ENCODE assay signal across 8 cellular contexts in genomic region chr16:28802235-28803019, GRCh38. TPM values are rescaled to one million over a fixed set of nuclear protein-coding genes. Genes with fewer than 3 reads are reported as not detected.
DNase-seq lines count a peak whose midpoint lies in the region; ATAC-seq and TF ChIP-seq lines count a peak whose summit lies in the region.
"Not testable (repeated sequence)": the region's sequence is repeated elsewhere in the genome, so short reads cannot be mapped to it uniquely, and the experiment has no call there.

No MANE protein-coding gene starts in this region.

- peak; percentile 84 for DNase-seq in SK-MEL-5 (ENCODE audit: low read depth, low spot score)
- DNase-seq in activated CD8-positive, alpha-beta memory T cell treated with anti-CD3 and anti-CD28 coated beads, Interleukin-2, amount 50 U/mL, for 24 hours (ENCODE audit: extremely low read depth), result peak; percentile 31
- DNase-seq in chondrocyte (ENCODE audit: low spot score); upper lobe of right lung: not testable (repeated sequence)
- DNase-seq in left lobe of liver (ENCODE audit: low spot score), result peak; percentile 18
- DNase-seq in spleen, result peak; percentile 88

- in situ Hi-C loops in SK-MEL-5 (cut with HindIII; ENCODE audit: low pct_unique_long_range_greater_than_20kb, low sequenced_read_pairs), result not testable (repeated sequence)

- H3K27me3 ChIP-seq in spleen (replicated peaks in 1 of 7); upper lobe of right lung: not testable (repeated sequence)

- intact Hi-C loops in spleen (cut with DNase I; ENCODE audit: low total_unique reads); upper lobe of right lung (cut with DNase I): not testable (repeated sequence)

- TF ChIP-seq CTCF in chondrocyte (IDR thresholded peaks at IDR 0.05) (peak; percentile 75), spleen (IDR thresholded peaks at IDR 0.05 in 8 of 11, conservative IDR thresholded peaks at IDR 0.05 in 3 of 11) (peak in 8 of 11 experiments; percentile 15 to 72 (median 46)), upper lobe of right lung (IDR thresholded peaks at IDR 0.05) (peak; percentile 43)

- H3K4me3 ChIP-seq in spleen, result peak overlapping the region in 3 of 8 donors; percentile 10 to 58 (median 32)
- H3K4me3 ChIP-seq in upper lobe of right lung, result not testable (repeated sequence)

- not testable (repeated sequence) for H3K36me3 Mint-ChIP-seq in chondrocyte (ENCODE audit: low read depth)

- H3K4me1 ChIP-seq in spleen, upper lobe of right lung: not testable (repeated sequence)

- peak overlapping the region; percentile 64 for H3K4me3 Mint-ChIP-seq in chondrocyte (ENCODE audit: unreplicated experiment)

- H3K9me3 Mint-ChIP-seq in chondrocyte (ENCODE audit: low read depth), result not testable (repeated sequence)

- peak overlapping the region in 4 of 8 donors; percentile 20 to 55 (median 32) for H3K27ac ChIP-seq in spleen
- not testable (repeated sequence) for H3K27ac ChIP-seq in upper lobe of right lung

- not testable (repeated sequence) for TF ChIP-seq EP300 in Ishikawa (IDR thresholded peaks at IDR 0.05; ENCODE audit: borderline replicate concordance)

- not testable (repeated sequence) for TF ChIP-seq POLR2A in spleen (IDR thresholded peaks at IDR 0.05)

- not testable (repeated sequence) for H3K36me3 ChIP-seq in spleen, upper lobe of right lung

- H3K27ac Mint-ChIP-seq in chondrocyte (ENCODE audit: unreplicated experiment), result not testable (repeated sequence)

- not testable (repeated sequence) for H3K27me3 Mint-ChIP-seq in chondrocyte (ENCODE audit: low read depth)

- ATAC-seq in GM18873 (IDR thresholded peaks at IDR 0.05; ENCODE audit: low FRiP score, unreplicated experiment), result peak; percentile 59
- peak; percentile 97 for ATAC-seq in left lobe of liver
- ATAC-seq in upper lobe of right lung, result peak; percentile 97

- 29 to 72% (median 47%) methylated on average over 4 to 7 of the region's 13 CpGs for WGBS in spleen, 5 donors

- not testable (repeated sequence) for H3K4me1 Mint-ChIP-seq in chondrocyte (ENCODE audit: low read depth)

- peak; percentile 74 for TF ChIP-seq RAD21 in Ishikawa (IDR thresholded peaks at IDR 0.05; ENCODE audit: low read depth)

- H3K9me3 ChIP-seq in spleen, upper lobe of right lung: not testable (repeated sequence)

RNA-seq across cellular contexts. Expression of gene ATXN2L, which starts 20.4 kb away (rescaled TPM):
- total RNA-seq in SK-MEL-5 (2014; rRNA removed; shearing (Covaris generic)), result 30.9 and 36.4 TPM in 2 replicates
- polyA plus RNA-seq in SK-MEL-5 (2015; cell fraction: cytosol; rRNA removed), result 112 and 181 TPM in 2 replicates
- polyA plus RNA-seq in SK-MEL-5 (2015; cell fraction: nucleus; rRNA removed), result 230 and 288 TPM in 2 replicates
- 152 to 186 TPM (median 185 TPM) in 3 replicates for total RNA-seq in chondrocyte
- 50.1 TPM for total RNA-seq in left lobe of liver
- 100 to 1,000 TPM; 113 to 179 (median 161) TPM for total RNA-seq in spleen
- polyA plus RNA-seq in spleen, result 10 to 100 TPM; 43.8 to 85.8 (median 61.9) TPM
- 118 TPM for total RNA-seq in upper lobe of right lung

RNA-seq across cellular contexts. Expression of gene TUFM, which starts 43.7 kb away (rescaled TPM):
- 191 and 198 TPM in 2 replicates for total RNA-seq in SK-MEL-5 (2014; rRNA removed; shearing (Covaris generic))
- polyA plus RNA-seq in SK-MEL-5 (2015; cell fraction: cytosol; rRNA removed), result 228 and 267 TPM in 2 replicates
- polyA plus RNA-seq in SK-MEL-5 (2015; cell fraction: nucleus; rRNA removed), result 527 and 642 TPM in 2 replicates
- total RNA-seq in chondrocyte, result 91.1 to 120 TPM (median 95.0 TPM) in 3 replicates
- total RNA-seq in left lobe of liver, result 177 TPM
- total RNA-seq in spleen, result 100 to 1,000 TPM in 5 of 7 donors, 10 to 100 TPM in 2; 76.3 to 136 (median 103) TPM
- 100 to 1,000 TPM; 182 to 194 (median 190) TPM for polyA plus RNA-seq in spleen
- 134 TPM for total RNA-seq in upper lobe of right lung

RNA-seq across cellular contexts. Expression of gene NPIPB9, which starts 50.8 kb away (rescaled TPM):
- total RNA-seq in SK-MEL-5 (2014; rRNA removed; shearing (Covaris generic)), result 0.16 and 1.9 TPM in 2 replicates
- 0.08 TPM in 1 of 2 replicates, not detected in the other for polyA plus RNA-seq in SK-MEL-5 (2015; cell fraction: cytosol; rRNA removed)
- polyA plus RNA-seq in SK-MEL-5 (2015; cell fraction: nucleus; rRNA removed), result 2.7 and 3.1 TPM in 2 replicates
- 1.1 to 3.2 TPM (median 2.9 TPM) in 3 replicates for total RNA-seq in chondrocyte
- total RNA-seq in left lobe of liver, result 2.3 TPM
- total RNA-seq in spleen, result 10 to 100 TPM in 3 of 7 donors, 1 to 10 TPM in 4; 3.4 to 17.0 (median 8.9) TPM
- polyA plus RNA-seq in spleen, result under 1 TPM; 0.59 to 0.90 (median 0.78) TPM
- 3.5 TPM for total RNA-seq in upper lobe of right lung
